ENCODE assay signal across 1 cellular context in genomic region chr22:29339381-29340235, GRCh38.
TF ChIP-seq lines count a peak whose summit lies in the region.

No MANE protein-coding gene starts in this region.

TF ChIP-seq in IMR-90, 13 proteins besides CTCF, POLR2A, EP300 and RAD21:
- TF ChIP-seq BHLHE40 (IDR thresholded peaks at IDR 0.05; ENCODE audit: low read depth, low read length) (no peak), RFX5 (IDR thresholded peaks at IDR 0.05; ENCODE audit: low read depth, low read length) (no peak), CHD1 (IDR thresholded peaks at IDR 0.05; ENCODE audit: low read depth, low read length) (no peak), MAFK (IDR thresholded peaks at IDR 0.05; ENCODE audit: low read depth, low read length) (no peak), CEBPB (IDR thresholded peaks at IDR 0.05; ENCODE audit: low read depth, low read length) (no peak), ELK1 (IDR thresholded peaks at IDR 0.05; ENCODE audit: borderline replicate concordance, low read depth, low read length) (no peak), MAZ (IDR thresholded peaks at IDR 0.05; ENCODE audit: borderline replicate concordance, low read depth, low read length) (no peak)
